8 cellular contexts compared by ENCODE assay signal in the genomic region with DNA sequence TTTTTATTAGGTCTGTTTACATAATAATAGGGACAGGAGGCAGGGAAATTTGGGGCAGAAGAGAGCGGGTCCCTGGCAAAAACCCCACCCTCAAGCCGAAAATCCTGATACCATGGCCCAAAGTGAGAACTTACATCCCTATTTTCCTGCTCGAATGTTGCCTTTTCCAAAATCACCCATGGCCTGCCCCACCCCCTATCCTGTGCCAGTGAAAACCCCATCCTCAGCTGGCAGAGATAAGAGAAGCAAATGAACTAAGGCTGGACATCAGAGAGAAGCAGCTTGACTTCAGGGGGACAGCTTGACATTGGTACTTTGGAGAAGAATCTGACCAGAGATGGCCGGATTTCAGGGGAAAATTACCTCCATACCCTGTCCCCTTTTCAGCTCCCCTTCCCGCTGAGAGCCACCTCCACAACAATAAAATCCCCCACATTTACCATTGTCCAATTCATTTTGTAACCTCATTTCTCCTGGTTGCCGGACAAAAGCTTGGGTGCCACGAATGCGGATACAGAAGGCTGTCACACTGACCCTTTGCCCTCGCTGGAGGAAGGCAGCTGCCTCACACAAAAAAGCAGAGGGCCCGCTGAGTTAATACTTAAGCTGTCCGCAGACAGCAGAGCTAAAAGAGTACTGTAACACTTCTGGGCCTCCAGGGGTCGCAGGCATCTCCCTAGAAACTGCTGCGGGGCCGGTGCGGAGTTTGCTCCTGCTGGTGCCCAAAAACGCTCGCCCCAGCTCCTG.
DNase-seq lines count a peak whose midpoint lies in the region; ATAC-seq lines count a peak whose summit lies in the region.

No MANE protein-coding gene starts in this region.

- H3K9me3 ChIP-seq in adipocyte (ENCODE audit: control insufficient read depth, low read length) = no peaks in the 10 kb centered on the region

- H3K27me3 ChIP-seq in adipocyte (replicated peaks; ENCODE audit: control insufficient read depth, insufficient read depth, low read length) = no peaks in the 10 kb centered on the region

- peak overlapping the region; percentile 42 for H3K9ac ChIP-seq in adipocyte (ENCODE audit: low read length)

- DNase-seq in AG20443 (ENCODE audit: low spot score) = peak; percentile 71
- DNase-seq in adipocyte (ENCODE audit: low read depth) = peak; percentile 59
- DNase-seq in iPS-NIHi7 (ENCODE audit: extremely low spot score) = peak; percentile 86
- DNase-seq in A172 (ENCODE audit: low spot score) = no peak
- DNase-seq in NCI-H1436 treated with DMSO at 0.1 percent for 48 hours (lab: John Stamatoyannopoulos, UW) = no peak

- peaks cover 3% of the 10 kb centered on the region for H3K4me1 ChIP-seq in adipocyte (ENCODE audit: control insufficient read depth, insufficient read depth, low read length)

- H3K36me3 ChIP-seq in adipocyte (ENCODE audit: control insufficient read depth, insufficient read depth, low read length, severe bottlenecking) = no peaks in the 10 kb centered on the region

- peak overlapping the region; percentile 73 for H3K4me3 ChIP-seq in adipocyte (ENCODE audit: low read length)

- peak; percentile 79 for ATAC-seq in HG02678 (IDR thresholded peaks at IDR 0.05; ENCODE audit: unreplicated experiment)
- no peak for ATAC-seq in HG02938 (IDR thresholded peaks at IDR 0.05; ENCODE audit: unreplicated experiment)
- ATAC-seq in HG03342 (IDR thresholded peaks at IDR 0.05; ENCODE audit: unreplicated experiment) = no peak

Comparison
In these comparisons a context has a peak if more than half of its experiments do, and no peak if none do; other contexts are left out.
1. DNase-seq: peak in AG20443 (single experiment), adipocyte (single experiment) and iPS-NIHi7 (single experiment); none in A172 (single experiment) and NCI-H1436 treated with DMSO at 0.1 percent for 48 hours (single experiment).